ENCODE assay signal across 10 cellular contexts in genomic region chr4:8547108-8547911, GRCh38. TPM values are rescaled to one million over a fixed set of nuclear protein-coding genes. Genes with fewer than 3 reads are reported as not detected.
DNase-seq lines count a peak whose midpoint lies in the region; ATAC-seq, FAIRE-seq and TF ChIP-seq lines count a peak whose summit lies in the region.
"Had no signal": no experiment of that assay in that cellular context is flagged by ENCODE, and none has a peak within 500 bp of the region (broad histone marks: within the 10 kb centered on the region; RNA-seq: fewer than 3 reads in every experiment).

No MANE protein-coding gene starts in this region.

- 14% methylated on average over 15 of the region's 16 CpGs for WGBS in HepG2 (ENCODE audit: low lambda C conversion rate)

- no peak for DNase-seq in BJ (ENCODE audit: low read depth)
- peak; percentile 39 for DNase-seq in HFFc6
- peak; percentile 44 for DNase-seq in amniotic epithelial cell (ENCODE audit: low read depth)
- peak; percentile 12 for DNase-seq in HepG2 (ENCODE audit: low spot score)
- DNase-seq in uterus: no peak
- DNase-seq in vagina (ENCODE audit: extremely low spot score in 2 of 2): no peak
- DNase-seq in Calu3: no peak
- no peak for DNase-seq in NCI-H2227 treated with DMSO at 0.1 percent for 48 hours (lab: John Stamatoyannopoulos, UW)

- peak; percentile 49; the same call in 2 of the 3 replicates for ATAC-seq in HepG2

- no peak for TF ChIP-seq POLR2A in HepG2 (IDR thresholded peaks at IDR 0.05; ENCODE audit: insufficient read depth in 1 of 2, low read depth in 2 of 2, low read length in 2 of 2)
- no peak for TF ChIP-seq POLR2A in uterus (IDR thresholded peaks at IDR 0.05)
- no peak for TF ChIP-seq POLR2A in vagina (IDR thresholded peaks at IDR 0.05)

- H2AFZ ChIP-seq in HepG2 (ENCODE audit: low read length): no peak overlapping the region

- H3K36me3 Mint-ChIP-seq in HFFc6 (ENCODE audit: low read depth) (peaks cover 3% of the 10 kb centered on the region; the same call in 1 of the 2 replicates), Calu3 (ENCODE audit: insufficient read depth, unreplicated experiment) (peaks cover 3% of the 10 kb centered on the region)

- in situ Hi-C loops in HepG2 (cut with HindIII; ENCODE audit: extremely low pct_ligation_motif_present, low pct_unique_long_range_greater_than_20kb): loop anchor here (10.0 kb wide), 1 partner anchor 73 kb away; no protein-coding TSS in a partner anchor

- FAIRE-seq in HepG2 (lab: Jason Lieb, UNC): no peak

- H3K27me3 ChIP-seq in BJ (ENCODE audit: control insufficient read depth, insufficient read depth, low read length) (peaks cover 2% of the 10 kb centered on the region; the same call in 1 of the 2 replicates), HepG2 (ENCODE audit: control insufficient read depth in 1 of 2, insufficient read depth in 2 of 2, low read length in 2 of 2) (peaks cover 2 to 43% of the 10 kb centered on the region in 2 experiments), uterus (no peaks in the 10 kb centered on the region), vagina (no peaks in the 10 kb centered on the region)

- H3K4me1 ChIP-seq in HepG2 (ENCODE audit: insufficient read depth, low read length): no peaks in the 10 kb centered on the region
- H3K4me1 ChIP-seq in uterus: no peaks in the 10 kb centered on the region
- no peaks in the 10 kb centered on the region for H3K4me1 ChIP-seq in vagina

- H3K4me2 ChIP-seq in HepG2 (ENCODE audit: low read depth, low read length): no peak overlapping the region

- H4K20me1 ChIP-seq in HepG2 (ENCODE audit: insufficient read depth, low read length): no peaks in the 10 kb centered on the region

- H3K4me3 Mint-ChIP-seq in HFFc6: peak overlapping the region; percentile 60; the same call in 1 of the 2 replicates
- H3K4me3 Mint-ChIP-seq in Calu3 (ENCODE audit: low read depth, unreplicated experiment): no peak overlapping the region
- H3K4me3 Mint-ChIP-seq: central memory CD8-positive, alpha-beta T cell had no signal

- POLR2A ChIA-PET in BJ (lab: Charles Lee): no interaction called here
- POLR2A ChIA-PET in HepG2 (lab: Yijun Ruan, JAX): no interaction called here

- TF ChIP-seq RAD21 in HepG2 (CRISPR knock-in tag; IDR thresholded peaks at IDR 0.05): no peak

- no peaks in the 10 kb centered on the region for H3K79me2 ChIP-seq in HepG2 (ENCODE audit: insufficient read depth, low read length)

- BruUV-seq in HepG2 (replicated peaks; lab: Mats Ljungman, UMichigan): no TSS peak
- no TSS peak for BruUV-seq in Calu3 (replicated peaks; lab: Mats Ljungman, UMichigan)

- H3K9ac ChIP-seq in HepG2 (ENCODE audit: insufficient read depth, low read depth, low read length): no peak overlapping the region

- intact Hi-C loops in HepG2 (cut with micrococcal nuclease; ENCODE audit: unreplicated experiment) (no loop called here), uterus (cut with DNase I; ENCODE audit: low total_unique reads) (no loop called here), vagina (cut with DNase I) (no loop called here), Calu3 (cut with micrococcal nuclease; ENCODE audit: unreplicated experiment) (no loop called here)

- H3K27me3 Mint-ChIP-seq in HFFc6 (ENCODE audit: insufficient read depth) (peaks cover 35% of the 10 kb centered on the region), Calu3 (ENCODE audit: unreplicated experiment) (peaks cover 5% of the 10 kb centered on the region)

- peaks cover 23% of the 10 kb centered on the region for H3K9me3 Mint-ChIP-seq in HFFc6
- H3K9me3 Mint-ChIP-seq in Calu3 (ENCODE audit: low read depth, unreplicated experiment): no peaks in the 10 kb centered on the region
- H3K9me3 Mint-ChIP-seq: central memory CD8-positive, alpha-beta T cell had no signal

- no peaks in the 10 kb centered on the region for H3K9me3 ChIP-seq in HepG2 (ENCODE audit: low read length)
- no peaks in the 10 kb centered on the region for H3K9me3 ChIP-seq in uterus
- no peaks in the 10 kb centered on the region for H3K9me3 ChIP-seq in vagina

- H3K27ac ChIP-seq in HepG2 (ENCODE audit: extremely low read length, insufficient read depth, low read length) (no peak overlapping the region), uterus (no peak overlapping the region), vagina (no peak overlapping the region)

- peaks cover 20% of the 10 kb centered on the region for H3K4me1 Mint-ChIP-seq in HFFc6 (ENCODE audit: low read depth)
- peaks cover 11% of the 10 kb centered on the region for H3K4me1 Mint-ChIP-seq in Calu3 (ENCODE audit: low read depth, unreplicated experiment)
- H3K4me1 Mint-ChIP-seq: central memory CD8-positive, alpha-beta T cell had no signal

- H3K27ac Mint-ChIP-seq in HFFc6: peak overlapping the region; percentile 42; the same call in 1 of the 2 replicates
- H3K27ac Mint-ChIP-seq in Calu3 (ENCODE audit: unreplicated experiment): no peak overlapping the region

- TF ChIP-seq CTCF in BJ (IDR thresholded peaks at IDR 0.05; ENCODE audit: insufficient read depth, low read depth, low read length): peak; percentile 24; the same call in 1 of the 2 replicates
- TF ChIP-seq CTCF in HFFc6 (IDR thresholded peaks at IDR 0.05): peak; percentile 68
- TF ChIP-seq CTCF in HepG2 (CRISPR knock-in tag; IDR thresholded peaks at IDR 0.05): 0 out of 2 replicates have a peak, but pooled peaks have one; percentile 25
- peak in 2 of 4 experiments; percentile 17 to 23 for TF ChIP-seq CTCF in uterus (IDR thresholded peaks at IDR 0.05)
- no peak for TF ChIP-seq CTCF in vagina (IDR thresholded peaks at IDR 0.05)
- TF ChIP-seq CTCF in Calu3 (IDR thresholded peaks at IDR 0.05; ENCODE audit: unreplicated experiment): no peak

- H3K4me3 ChIP-seq in BJ (ENCODE audit: low read depth, low read length) (no peak overlapping the region), HepG2 (replicated peaks in 1 of 3; ENCODE audit: insufficient read depth in 1 of 3, low read depth in 2 of 3, low read length in 3 of 3) (no peak overlapping the region), uterus (no peak overlapping the region), vagina (no peak overlapping the region)
- H3K4me3 ChIP-seq: skin epidermis had no signal

- TF ChIP-seq EP300 in HepG2 (IDR thresholded peaks at IDR 0.05; ENCODE audit: low read depth in 2 of 2, low read length in 2 of 2): no peak
- TF ChIP-seq EP300 in HepG2 (CRISPR knock-in tag; IDR thresholded peaks at IDR 0.05; ENCODE audit: borderline replicate concordance): no peak

- no peaks in the 10 kb centered on the region for H3K36me3 ChIP-seq in BJ (ENCODE audit: control insufficient read depth, insufficient read depth, low read length)
- H3K36me3 ChIP-seq in HepG2 (replicated peaks in 1 of 2; ENCODE audit: control insufficient read depth in 1 of 2, insufficient read depth in 2 of 2, low read length in 2 of 2): no peaks in the 10 kb centered on the region
- H3K36me3 ChIP-seq in uterus: no peaks in the 10 kb centered on the region
- no peaks in the 10 kb centered on the region for H3K36me3 ChIP-seq in vagina

- CTCF ChIA-PET in BJ (lab: Yijun Ruan, JAX): interaction anchor here (1.5 kb wide), 1 partner anchor 75 kb away, joined by 7 read pairs; no protein-coding TSS in a partner anchor
- CTCF ChIA-PET in HepG2 (lab: Yijun Ruan, JAX; ENCODE audit: low intra/inter-chr PET ratio, low total read pairs): interaction anchor here (1.8 kb wide), 1 partner anchor 79 kb away, joined by 11 read pairs; no protein-coding TSS in a partner anchor
- CTCF ChIA-PET in Calu3 (lab: Charles Lee): interaction anchor here (0.7 to 0.8 kb wide), 2 partner anchors 13 kb away, joined by 3 to 4 read pairs; no protein-coding TSS in a partner anchor

RNA-seq across cellular contexts. Expression of gene GPR78, which starts 32.9 kb away (rescaled TPM):
- polyA plus RNA-seq in BJ (2011; rRNA removed) (0.43 and 0.82 TPM in 2 replicates), HepG2 (2011; rRNA removed) (0.01 TPM in 1 of 2 replicates, not detected in the other)
- polyA minus RNA-seq in BJ (2011; rRNA and poly(A)+ RNA removed): 0.93 and 1.4 TPM in 2 replicates
- under 1 TPM in 4 of 6 experiments, not detected in 2; 0.05 to 0.14 (median 0.09) TPM for total RNA-seq in HFFc6 (2021; fragmentation: NEBNext Ultra II Directional; extraction: Animal tissue kit (Norgen Biotek cat#: 25700))
- total RNA-seq in HepG2 (2016; rRNA removed; fragmentation: Illumina TruSeq; extraction: Trizol) (0.07 TPM in 1 of 2 replicates, not detected in the other), uterus (1 to 10 TPM in 1 of 4 donors, under 1 TPM in 1, not detected in 2; 0.43 to 2.1 TPM), vagina (23.1 TPM), Calu3 (2022) (0.20 TPM in 1 of 2 replicates, not detected in the other)
- total RNA-seq in HepG2 (2016; cell fraction: cytosol; rRNA removed; fragmentation: Illumina TruSeq; extraction: Trizol; ENCODE audit: low read depth): not detected in 2 replicates
- total RNA-seq in HepG2 (2016; cell fraction: insoluble cytoplasmic fraction; rRNA removed; fragmentation: Illumina TruSeq; extraction: Trizol): not detected in 2 replicates
- 0.07 TPM in 1 of 2 replicates, not detected in the other for total RNA-seq in HepG2 (2016; cell fraction: membrane; rRNA removed; fragmentation: Illumina TruSeq; extraction: Trizol)
- 0.12 and 0.13 TPM in 2 replicates for total RNA-seq in HepG2 (2016; cell fraction: nucleus; rRNA removed; fragmentation: Illumina TruSeq; extraction: Trizol)
- not detected in 2 replicates for polyA plus RNA-seq in HepG2 (2011; cell fraction: cytosol; rRNA removed)
- 0.10 and 0.13 TPM in 2 replicates for polyA plus RNA-seq in HepG2 (2011; cell fraction: nucleus; rRNA removed)
- polyA plus RNA-seq in HepG2 (2012): not detected in 2 replicates
- polyA plus RNA-seq in HepG2 (2016; cell fraction: cytosol; fragmentation: Illumina TruSeq; extraction: Trizol; ENCODE audit: low read depth): not detected in 2 replicates
- polyA plus RNA-seq in HepG2 (2016; cell fraction: insoluble cytoplasmic fraction; fragmentation: Illumina TruSeq; extraction: Trizol; ENCODE audit: low read depth): not detected in 2 replicates
- not detected in 2 replicates for polyA plus RNA-seq in HepG2 (2016; cell fraction: membrane; fragmentation: Illumina TruSeq; extraction: Trizol; ENCODE audit: low read depth)
- polyA plus RNA-seq in HepG2 (2016; cell fraction: nucleus; fragmentation: Illumina TruSeq; extraction: Trizol; ENCODE audit: insufficient read depth, low read depth): 0.16 TPM in 1 of 2 replicates, not detected in the other
- polyA minus RNA-seq in HepG2 (2011; rRNA and poly(A)+ RNA removed; ENCODE audit: low replicate concordance): 0.07 TPM in 1 of 2 replicates, not detected in the other
- polyA minus RNA-seq in HepG2 (2011; cell fraction: cytosol; rRNA and poly(A)+ RNA removed): not detected in 2 replicates
- polyA minus RNA-seq in HepG2 (2011; cell fraction: nucleus; rRNA and poly(A)+ RNA removed): 0.13 TPM in 1 of 2 replicates, not detected in the other

RNA-seq across cellular contexts. Expression of gene CPZ, which starts 45.3 kb away (rescaled TPM):
- 30.2 and 70.9 TPM in 2 replicates for polyA plus RNA-seq in BJ (2011; rRNA removed)
- polyA minus RNA-seq in BJ (2011; rRNA and poly(A)+ RNA removed): 7.8 and 8.4 TPM in 2 replicates
- 1 to 10 TPM; 1.9 to 3.5 (median 2.5) TPM for total RNA-seq in HFFc6 (2021; fragmentation: NEBNext Ultra II Directional; extraction: Animal tissue kit (Norgen Biotek cat#: 25700))
- total RNA-seq in HepG2 (2016; rRNA removed; fragmentation: Illumina TruSeq; extraction: Trizol): 0.38 and 0.58 TPM in 2 replicates
- not detected in 2 replicates for total RNA-seq in HepG2 (2016; cell fraction: cytosol; rRNA removed; fragmentation: Illumina TruSeq; extraction: Trizol; ENCODE audit: low read depth)
- total RNA-seq in HepG2 (2016; cell fraction: insoluble cytoplasmic fraction; rRNA removed; fragmentation: Illumina TruSeq; extraction: Trizol): 0.79 and 0.80 TPM in 2 replicates
- total RNA-seq in HepG2 (2016; cell fraction: membrane; rRNA removed; fragmentation: Illumina TruSeq; extraction: Trizol): 0.31 and 0.65 TPM in 2 replicates
- 0.25 and 0.96 TPM in 2 replicates for total RNA-seq in HepG2 (2016; cell fraction: nucleus; rRNA removed; fragmentation: Illumina TruSeq; extraction: Trizol)
- 0.60 and 0.61 TPM in 2 replicates for polyA plus RNA-seq in HepG2 (2011; rRNA removed)
- polyA plus RNA-seq in HepG2 (2011; cell fraction: cytosol; rRNA removed): 0.49 and 0.76 TPM in 2 replicates
- 1.9 and 3.1 TPM in 2 replicates for polyA plus RNA-seq in HepG2 (2011; cell fraction: nucleus; rRNA removed)
- polyA plus RNA-seq in HepG2 (2012): 0.36 and 1.1 TPM in 2 replicates
- polyA plus RNA-seq in HepG2 (2016; cell fraction: cytosol; fragmentation: Illumina TruSeq; extraction: Trizol; ENCODE audit: low read depth): 0.23 and 0.32 TPM in 2 replicates
- polyA plus RNA-seq in HepG2 (2016; cell fraction: insoluble cytoplasmic fraction; fragmentation: Illumina TruSeq; extraction: Trizol; ENCODE audit: low read depth): 0.38 and 0.51 TPM in 2 replicates
- 0.31 and 0.38 TPM in 2 replicates for polyA plus RNA-seq in HepG2 (2016; cell fraction: membrane; fragmentation: Illumina TruSeq; extraction: Trizol; ENCODE audit: low read depth)
- 1.5 and 1.9 TPM in 2 replicates for polyA plus RNA-seq in HepG2 (2016; cell fraction: nucleus; fragmentation: Illumina TruSeq; extraction: Trizol; ENCODE audit: insufficient read depth, low read depth)
- polyA minus RNA-seq in HepG2 (2011; rRNA and poly(A)+ RNA removed; ENCODE audit: low replicate concordance): 0.44 and 0.58 TPM in 2 replicates
- polyA minus RNA-seq in HepG2 (2011; cell fraction: cytosol; rRNA and poly(A)+ RNA removed): 0.79 TPM in 1 of 2 replicates, not detected in the other
- polyA minus RNA-seq in HepG2 (2011; cell fraction: nucleus; rRNA and poly(A)+ RNA removed): 0.25 and 0.77 TPM in 2 replicates
- total RNA-seq in uterus: 10 to 100 TPM in 1 of 4 donors, 1 to 10 TPM in 2, under 1 TPM in 1; 0.29 to 45.8 (median 5.4) TPM
- 26.3 TPM for total RNA-seq in vagina
- not detected in 2 replicates for total RNA-seq in Calu3 (2022)

Comparison
In these comparisons a context has a peak if more than half of its experiments do, and no peak if none do; other contexts are left out.
1. DNase-seq: peak in HFFc6 (single experiment), amniotic epithelial cell (single experiment) and HepG2 (single experiment); none in BJ (single experiment), uterus (0 of 2), vagina (0 of 2), Calu3 (single experiment) and NCI-H2227 treated with DMSO at 0.1 percent for 48 hours (single experiment).
2. CTCF ChIP-seq: peak in BJ (single experiment), HFFc6 (single experiment) and HepG2 (single experiment); none in vagina (0 of 3) and Calu3 (single experiment).